ENCODE assay signal across 8 cellular contexts in genomic region chr1:93345633-93346471, GRCh38. TPM values are rescaled to one million over a fixed set of nuclear protein-coding genes. Genes with fewer than 3 reads are reported as not detected.
DNase-seq lines count a peak whose midpoint lies in the region; ATAC-seq, FAIRE-seq and TF ChIP-seq lines count a peak whose summit lies in the region.

TSS of gene DR1 (plus strand) at chr1:93345907. CDS start at chr1:93346646, 739 bp downstream.

- H3K9me3 Mint-ChIP-seq in T-helper 2 cell treated with Interferon-gamma antibody and Interleukin-4, amounts not matched to agents 5 μg/mL and 100 μg/mL, for 36 hours = no peaks in the 10 kb centered on the region

- H3K4me1 ChIP-seq in ascending aorta (peaks cover 0 to 9% of the 10 kb centered on the region in 2 donors), right cardiac atrium (ENCODE audit: control insufficient read depth, insufficient read depth, low read length) (no peaks in the 10 kb centered on the region)

- DNase-seq in NCI-H187 treated with DMSO at 0.1 percent for 48 hours (lab: John Stamatoyannopoulos, UW) (peak; percentile 10), ascending aorta (ENCODE audit: low spot score in 2 of 2) (peak; percentile 61 to 96), right cardiac atrium (peak; percentile 97 to 99 (median 98)), pulmonary artery endothelial cell (ENCODE audit: low read depth, low spot score) (peak; percentile 72), urothelium cell line (ENCODE audit: low spot score) (peak; percentile 96)
- DNase-seq in T-helper 2 cell treated with Interferon-gamma antibody and Interleukin-4, amounts not matched to agents 5 μg/mL and 100 μg/mL, for 36 hours (ENCODE audit: low spot score) = peak; percentile 92

- peak; percentile 40 for FAIRE-seq in urothelium cell line (lab: Jason Lieb, UNC)

- H3K4me1 Mint-ChIP-seq in T-helper 2 cell treated with Interferon-gamma antibody and Interleukin-4, amounts not matched to agents 5 μg/mL and 100 μg/mL, for 36 hours (ENCODE audit: low read depth) = peaks cover 15% of the 10 kb centered on the region

- H3K4me3 ChIP-seq in ascending aorta (peak within 1 kb of the TSS; percentile 98 to 99), right cardiac atrium (ENCODE audit: low read length) (peak within 1 kb of the TSS; percentile 99)

- no peaks in the 10 kb centered on the region for H3K36me3 ChIP-seq in ascending aorta

- H3K27ac Mint-ChIP-seq in T-helper 2 cell treated with Interferon-gamma antibody and Interleukin-4, amounts not matched to agents 5 μg/mL and 100 μg/mL, for 36 hours = peak within 1 kb of the TSS; percentile 98

- H3K4me3 Mint-ChIP-seq in T-helper 2 cell treated with Interferon-gamma antibody and Interleukin-4, amounts not matched to agents 5 μg/mL and 100 μg/mL, for 36 hours = peak within 1 kb of the TSS; percentile 99

- H3K27ac ChIP-seq in ascending aorta = peak within 1 kb of the TSS; percentile 95 to 98
- peak within 1 kb of the TSS; percentile 98 for H3K27ac ChIP-seq in right cardiac atrium (ENCODE audit: low read length)

- peaks cover 32% of the 10 kb centered on the region for H3K36me3 Mint-ChIP-seq in T-helper 2 cell treated with Interferon-gamma antibody and Interleukin-4, amounts not matched to agents 5 μg/mL and 100 μg/mL, for 36 hours (ENCODE audit: low read depth)

- H3K9me3 ChIP-seq in ascending aorta (no peaks in the 10 kb centered on the region), right cardiac atrium (ENCODE audit: control insufficient read depth, low read length) (no peaks in the 10 kb centered on the region)

- peak; percentile 95 for TF ChIP-seq POLR2A in GM18505 (IDR thresholded peaks at IDR 0.05; ENCODE audit: borderline replicate concordance, extremely low read depth, insufficient read depth, insufficient read length)

- H3K27me3 Mint-ChIP-seq in T-helper 2 cell treated with Interferon-gamma antibody and Interleukin-4, amounts not matched to agents 5 μg/mL and 100 μg/mL, for 36 hours (ENCODE audit: low read depth) = no peaks in the 10 kb centered on the region

- under 1% methylated on average over 81 of the region's 81 CpGs for WGBS in right cardiac atrium

- TF ChIP-seq CTCF in ascending aorta (IDR thresholded peaks at IDR 0.05) = no peak

- ATAC-seq in GM18505 (IDR thresholded peaks at IDR 0.05; ENCODE audit: unreplicated experiment) (peak; percentile 74), HG02943 (IDR thresholded peaks at IDR 0.05; ENCODE audit: low read depth, unreplicated experiment) (peak; percentile 66), right cardiac atrium (peak; percentile 99)

- H3K27me3 ChIP-seq in ascending aorta = no peaks in the 10 kb centered on the region
- H3K27me3 ChIP-seq in right cardiac atrium (ENCODE audit: control insufficient read depth, insufficient read depth) = no peaks in the 10 kb centered on the region

- intact Hi-C loops in ascending aorta (cut with DNase I) = loop anchor here (1.0 to 10.0 kb wide), 7 partner anchors 39 to 1069 kb away; partner anchors contain the start of genes ABCD3, CCDC18, MTF2 and TMED5
- intact Hi-C loops in right cardiac atrium (cut with DNase I) = no loop called here

RNA-seq across cellular contexts. Expression of gene DR1, which starts in this region (rescaled TPM):
- total RNA-seq in ascending aorta (8.7 TPM), right cardiac atrium (10 to 100 TPM; 39.3 to 42.6 (median 40.9) TPM), pulmonary artery endothelial cell (38.9 and 56.3 TPM in 2 replicates)
- polyA plus RNA-seq in right cardiac atrium = 12.0 TPM

Comparison
In these comparisons a context has a peak if more than half of its experiments do, and no peak if none do; other contexts are left out.
1. Peak in every context shown above with its lines: DNase-seq, ATAC-seq, H3K4me3 ChIP-seq and H3K27ac ChIP-seq.
2. DNase-seq: peak in every context shown above with its lines; median percentile 98 in right cardiac atrium; 96 in urothelium cell line; 92 in T-helper 2 cell treated with Interferon-gamma antibody and Interleukin-4, amounts not matched to agents 5 μg/mL and 100 μg/mL, for 36 hours; 78 in ascending aorta; 72 in pulmonary artery endothelial cell; 10 in NCI-H187 treated with DMSO at 0.1 percent for 48 hours.